Comparison of ENCODE assay signal across 1 cellular context in the genomic region with DNA sequence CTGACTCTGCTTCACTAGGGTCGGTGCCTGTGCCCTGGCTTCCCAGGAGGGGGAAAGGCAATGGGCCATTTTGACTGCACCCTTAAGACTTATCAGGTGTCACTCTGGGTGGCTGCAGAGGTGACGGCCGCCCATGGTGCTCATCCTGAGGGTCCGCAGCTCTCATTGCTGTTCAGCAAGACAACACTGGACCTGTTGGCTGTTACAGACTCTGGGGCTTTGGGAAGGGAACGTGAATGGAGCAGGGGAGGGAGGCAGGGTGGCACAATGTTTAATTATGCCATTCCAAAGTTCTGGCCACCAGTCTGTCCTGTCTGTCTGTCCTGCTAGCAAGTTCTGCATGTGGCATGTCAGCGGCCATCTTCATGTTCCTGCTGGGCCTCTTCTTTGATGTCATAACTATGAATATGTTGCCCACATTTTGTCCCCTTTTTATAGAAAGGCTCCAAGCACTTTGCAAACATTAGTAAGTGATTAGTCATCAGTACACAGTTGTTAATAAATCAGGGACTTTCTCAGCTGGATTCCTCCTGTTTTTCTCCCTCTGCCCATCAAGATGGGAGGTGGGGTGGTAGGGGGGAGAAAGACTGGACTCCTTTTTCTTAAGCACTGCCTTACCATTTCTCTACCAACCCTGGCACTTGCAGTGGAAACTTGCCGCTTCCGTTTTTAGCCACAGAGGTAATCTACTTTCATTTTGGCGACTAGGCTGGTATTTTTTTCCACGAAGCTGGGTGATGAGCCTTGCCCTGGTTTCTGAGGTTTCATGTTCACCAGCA.
TF ChIP-seq lines count a peak whose summit lies in the region.

No MANE protein-coding gene starts in this region.

TF ChIP-seq in GM23338, 12 proteins besides CTCF, POLR2A, EP300 and RAD21 (continued from another document):
- TF ChIP-seq, protein P1, sequence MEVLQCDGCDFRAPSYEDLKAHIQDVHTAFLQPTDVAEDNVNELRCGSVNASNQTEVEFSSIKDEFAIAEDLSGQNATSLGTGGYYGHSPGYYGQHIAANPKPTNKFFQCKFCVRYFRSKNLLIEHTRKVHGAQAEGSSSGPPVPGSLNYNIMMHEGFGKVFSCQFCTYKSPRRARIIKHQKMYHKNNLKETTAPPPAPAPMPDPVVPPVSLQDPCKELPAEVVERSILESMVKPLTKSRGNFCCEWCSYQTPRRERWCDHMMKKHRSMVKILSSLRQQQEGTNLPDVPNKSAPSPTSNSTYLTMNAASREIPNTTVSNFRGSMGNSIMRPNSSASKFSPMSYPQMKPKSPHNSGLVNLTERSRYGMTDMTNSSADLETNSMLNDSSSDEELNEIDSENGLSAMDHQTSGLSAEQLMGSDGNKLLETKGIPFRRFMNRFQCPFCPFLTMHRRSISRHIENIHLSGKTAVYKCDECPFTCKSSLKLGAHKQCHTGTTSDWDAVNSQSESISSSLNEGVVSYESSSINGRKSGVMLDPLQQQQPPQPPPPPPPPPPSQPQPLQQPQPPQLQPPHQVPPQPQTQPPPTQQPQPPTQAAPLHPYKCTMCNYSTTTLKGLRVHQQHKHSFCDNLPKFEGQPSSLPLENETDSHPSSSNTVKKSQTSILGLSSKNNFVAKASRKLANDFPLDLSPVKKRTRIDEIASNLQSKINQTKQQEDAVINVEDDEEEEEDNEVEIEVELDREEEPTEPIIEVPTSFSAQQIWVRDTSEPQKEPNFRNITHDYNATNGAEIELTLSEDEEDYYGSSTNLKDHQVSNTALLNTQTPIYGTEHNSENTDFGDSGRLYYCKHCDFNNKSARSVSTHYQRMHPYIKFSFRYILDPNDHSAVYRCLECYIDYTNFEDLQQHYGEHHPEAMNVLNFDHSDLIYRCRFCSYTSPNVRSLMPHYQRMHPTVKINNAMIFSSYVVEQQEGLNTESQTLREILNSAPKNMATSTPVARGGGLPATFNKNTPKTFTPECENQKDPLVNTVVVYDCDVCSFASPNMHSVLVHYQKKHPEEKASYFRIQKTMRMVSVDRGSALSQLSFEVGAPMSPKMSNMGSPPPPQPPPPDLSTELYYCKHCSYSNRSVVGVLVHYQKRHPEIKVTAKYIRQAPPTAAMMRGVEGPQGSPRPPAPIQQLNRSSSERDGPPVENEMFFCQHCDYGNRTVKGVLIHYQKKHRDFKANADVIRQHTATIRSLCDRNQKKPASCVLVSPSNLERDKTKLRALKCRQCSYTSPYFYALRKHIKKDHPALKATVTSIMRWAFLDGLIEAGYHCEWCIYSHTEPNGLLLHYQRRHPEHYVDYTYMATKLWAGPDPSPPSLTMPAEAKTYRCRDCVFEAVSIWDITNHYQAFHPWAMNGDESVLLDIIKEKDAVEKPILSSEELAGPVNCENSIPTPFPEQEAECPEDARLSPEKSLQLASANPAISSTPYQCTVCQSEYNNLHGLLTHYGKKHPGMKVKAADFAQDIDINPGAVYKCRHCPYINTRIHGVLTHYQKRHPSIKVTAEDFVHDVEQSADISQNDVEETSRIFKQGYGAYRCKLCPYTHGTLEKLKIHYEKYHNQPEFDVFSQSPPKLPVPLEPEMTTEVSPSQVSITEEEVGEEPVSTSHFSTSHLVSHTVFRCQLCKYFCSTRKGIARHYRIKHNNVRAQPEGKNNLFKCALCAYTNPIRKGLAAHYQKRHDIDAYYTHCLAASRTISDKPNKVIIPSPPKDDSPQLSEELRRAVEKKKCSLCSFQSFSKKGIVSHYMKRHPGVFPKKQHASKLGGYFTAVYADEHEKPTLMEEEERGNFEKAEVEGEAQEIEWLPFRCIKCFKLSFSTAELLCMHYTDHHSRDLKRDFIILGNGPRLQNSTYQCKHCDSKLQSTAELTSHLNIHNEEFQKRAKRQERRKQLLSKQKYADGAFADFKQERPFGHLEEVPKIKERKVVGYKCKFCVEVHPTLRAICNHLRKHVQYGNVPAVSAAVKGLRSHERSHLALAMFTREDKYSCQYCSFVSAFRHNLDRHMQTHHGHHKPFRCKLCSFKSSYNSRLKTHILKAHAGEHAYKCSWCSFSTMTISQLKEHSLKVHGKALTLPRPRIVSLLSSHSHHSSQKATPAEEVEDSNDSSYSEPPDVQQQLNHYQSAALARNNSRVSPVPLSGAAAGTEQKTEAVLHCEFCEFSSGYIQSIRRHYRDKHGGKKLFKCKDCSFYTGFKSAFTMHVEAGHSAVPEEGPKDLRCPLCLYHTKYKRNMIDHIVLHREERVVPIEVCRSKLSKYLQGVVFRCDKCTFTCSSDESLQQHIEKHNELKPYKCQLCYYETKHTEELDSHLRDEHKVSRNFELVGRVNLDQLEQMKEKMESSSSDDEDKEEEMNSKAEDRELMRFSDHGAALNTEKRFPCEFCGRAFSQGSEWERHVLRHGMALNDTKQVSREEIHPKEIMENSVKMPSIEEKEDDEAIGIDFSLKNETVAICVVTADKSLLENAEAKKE (CRISPR knock-in tag; IDR thresholded peaks at IDR 0.05): no peak
- TF ChIP-seq REST (IDR thresholded peaks at IDR 0.05; ENCODE audit: unreplicated experiment) (no peak), JUNB (IDR thresholded peaks at IDR 0.05; ENCODE audit: unreplicated experiment) (no peak), EZH2phosphoT487 (IDR thresholded peaks at IDR 0.05; ENCODE audit: unreplicated experiment) (no peak), POLR2AphosphoS5 (IDR thresholded peaks at IDR 0.05; ENCODE audit: low read depth) (no peak), STAT1 (IDR thresholded peaks at IDR 0.05; ENCODE audit: unreplicated experiment) (no peak), CREB1 (CRISPR knock-in tag; IDR thresholded peaks at IDR 0.05; ENCODE audit: low read depth) (no peak), ZNF331 (CRISPR knock-in tag; IDR thresholded peaks at IDR 0.05; ENCODE audit: low read depth) (no peak), NANOG (IDR thresholded peaks at IDR 0.05; ENCODE audit: borderline replicate concordance) (no peak)
